ENCODE assay signal across 20 cellular contexts in the genomic region with DNA sequence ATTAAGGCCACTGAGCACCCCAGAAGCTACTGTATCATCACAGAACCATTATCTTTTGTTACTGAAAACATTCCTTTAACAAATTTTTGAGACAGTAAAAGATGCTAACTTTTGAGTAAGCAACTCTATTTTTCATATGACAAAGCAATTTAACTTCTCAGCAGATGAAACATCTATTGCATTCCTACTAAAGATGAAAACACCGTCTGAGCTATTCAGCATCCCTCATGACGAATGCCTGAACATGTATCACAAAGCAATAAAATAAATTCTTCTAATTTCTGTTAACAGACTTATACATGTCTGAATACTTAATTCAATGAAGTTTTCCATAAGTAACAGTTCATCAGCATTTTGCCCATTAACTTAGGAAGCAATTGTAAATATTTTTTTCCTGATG. TPM values are rescaled to one million over a fixed set of nuclear protein-coding genes. Genes with fewer than 3 reads are reported as not detected.
DNase-seq lines count a peak whose midpoint lies in the region; ATAC-seq, FAIRE-seq and TF ChIP-seq lines count a peak whose summit lies in the region.
"Had no signal": no experiment of that assay in that cellular context is flagged by ENCODE, and none has a peak within 500 bp of the region (broad histone marks: within the 10 kb centered on the region; RNA-seq: fewer than 3 reads in every experiment).

No MANE protein-coding gene starts in this region.

- no peak overlapping the region for H3K4me3 Mint-ChIP-seq in HFFc6
- H3K4me3 Mint-ChIP-seq: B cell; CD8-positive, alpha-beta T cell had no signal

- no peak overlapping the region for H2AFZ ChIP-seq in MM.1S (ENCODE audit: low read length)

- no peaks in the 10 kb centered on the region for H3K9me2 ChIP-seq in MM.1S (replicated peaks; ENCODE audit: insufficient read depth, low read length)

- H3K9me3 ChIP-seq in MM.1S (replicated peaks; ENCODE audit: insufficient read depth, low read length) = no peaks in the 10 kb centered on the region
- H3K9me3 ChIP-seq: BLaER1 treated with 17β-estradiol and CSF1 and Interleukin-3, amounts not matched to agents 10 nM and 100 nM had no signal

- no peak overlapping the region for H3K4me3 ChIP-seq in MM.1S (ENCODE audit: low read length)
- H3K4me3 ChIP-seq: BLaER1 treated with 17β-estradiol and CSF1 and Interleukin-3, amounts not matched to agents 10 nM and 100 nM; K562 had no signal

- H3K27me3 Mint-ChIP-seq in HFFc6 (ENCODE audit: insufficient read depth) = no peaks in the 10 kb centered on the region

- ATAC-seq in HG03432 (IDR thresholded peaks at IDR 0.05; ENCODE audit: unreplicated experiment) = no peak
- ATAC-seq: CD8-positive, alpha-beta T cell; HCT116; K562 had no signal

- peaks cover 32% of the 10 kb centered on the region for H3K4me1 Mint-ChIP-seq in HFFc6 (ENCODE audit: low read depth)
- H3K4me1 Mint-ChIP-seq: B cell had no signal

- H3K4me2 ChIP-seq in MM.1S (ENCODE audit: low read depth, low read length) = no peak overlapping the region
- H3K4me2 ChIP-seq: BLaER1 treated with 17β-estradiol and CSF1 and Interleukin-3, amounts not matched to agents 10 nM and 100 nM had no signal

- H3K36me3 Mint-ChIP-seq in HFFc6 (ENCODE audit: low read depth) = no peaks in the 10 kb centered on the region
- H3K36me3 Mint-ChIP-seq: CD8-positive, alpha-beta T cell had no signal

- FAIRE-seq in GM19239 (lab: Jason Lieb, UNC) = peak; percentile 44
- FAIRE-seq: G401.6, GM12892, GM18507, HTR-8/SVneo had no signal

- H3K27ac Mint-ChIP-seq in HFFc6 = no peak overlapping the region
- H3K27ac Mint-ChIP-seq: B cell; CD8-positive, alpha-beta T cell had no signal

- H3K27ac ChIP-seq in MM.1S (ENCODE audit: low read length) = no peak overlapping the region
- H3K27ac ChIP-seq: BLaER1 treated with 17β-estradiol and CSF1 and Interleukin-3, amounts not matched to agents 10 nM and 100 nM had no signal

- no peaks in the 10 kb centered on the region for H4K20me1 ChIP-seq in MM.1S (ENCODE audit: insufficient read depth, low read length)
- H4K20me1 ChIP-seq: BLaER1 treated with 17β-estradiol and CSF1 and Interleukin-3, amounts not matched to agents 10 nM and 100 nM had no signal

- TF ChIP-seq CTCF in HFFc6 (IDR thresholded peaks at IDR 0.05) (no peak), MM.1S (IDR thresholded peaks at IDR 0.05; ENCODE audit: low read length) (no peak)

- no peaks in the 10 kb centered on the region for H3K9me3 Mint-ChIP-seq in HFFc6
- H3K9me3 Mint-ChIP-seq: CD8-positive, alpha-beta T cell had no signal

- H3K27me3 ChIP-seq in MM.1S (replicated peaks; ENCODE audit: insufficient read depth, low read length) = no peaks in the 10 kb centered on the region
- H3K27me3 ChIP-seq: BLaER1 treated with 17β-estradiol and CSF1 and Interleukin-3, amounts not matched to agents 10 nM and 100 nM had no signal

- no peaks in the 10 kb centered on the region for H3K4me1 ChIP-seq in MM.1S (ENCODE audit: low read length)
- H3K4me1 ChIP-seq: BLaER1 treated with 17β-estradiol and CSF1 and Interleukin-3, amounts not matched to agents 10 nM and 100 nM had no signal

- no peak overlapping the region for H3K9ac ChIP-seq in MM.1S (ENCODE audit: low read length)
- H3K9ac ChIP-seq: BLaER1 treated with 17β-estradiol and CSF1 and Interleukin-3, amounts not matched to agents 10 nM and 100 nM had no signal

- no peaks in the 10 kb centered on the region for H3K36me3 ChIP-seq in MM.1S (replicated peaks; ENCODE audit: insufficient read depth, low read length)
- H3K36me3 ChIP-seq: BLaER1 treated with 17β-estradiol and CSF1 and Interleukin-3, amounts not matched to agents 10 nM and 100 nM had no signal

- DNase-seq in AG20443 (ENCODE audit: low spot score) = peak; percentile 21
- DNase-seq in GM19239 (ENCODE audit: insufficient read length, low spot score) = no peak
- peak; percentile 29 for DNase-seq in HFFc6
- DNase-seq in MM.1S = no peak
- no peak for DNase-seq in SW 1271 (lab: John Stamatoyannopoulos, UW)
- DNase-seq in GM19238 (ENCODE audit: insufficient read length, low spot score) = no peak
- DNase-seq: Calu3; CD8-positive, alpha-beta T cell; DMS79 treated with DMSO at 0.1 percent for 48 hours; H7; IMR-90 had no signal

- no peaks in the 10 kb centered on the region for H3F3A ChIP-seq in MM.1S (ENCODE audit: insufficient read depth, low read length)

- no peaks in the 10 kb centered on the region for H3K79me2 ChIP-seq in MM.1S (ENCODE audit: low read length)

RNA-seq across cellular contexts. Expression of a gene that starts 23.8 kb away (rescaled TPM):
- 100 to 1,000 TPM in 1 of 6 experiments, 10 to 100 TPM in 5; 85.5 to 104 (median 97.2) TPM for total RNA-seq in HFFc6 (2021; fragmentation: NEBNext Ultra II Directional; extraction: Animal tissue kit (Norgen Biotek cat#: 25700))

Comparison
In these comparisons a context has a peak if more than half of its experiments do, and no peak if none do; other contexts are left out.
1. DNase-seq: peak in AG20443 (single experiment) and HFFc6 (single experiment); none in GM19239 (single experiment), MM.1S (single experiment), SW 1271 (0 of 2) and GM19238 (single experiment).